8 cellular contexts compared by ENCODE assay signal in genomic region chr2:230222829-230223228, GRCh38. TPM values are rescaled to one million over a fixed set of nuclear protein-coding genes. Genes with fewer than 3 reads are reported as not detected.
DNase-seq lines count a peak whose midpoint lies in the region; ATAC-seq and TF ChIP-seq lines count a peak whose summit lies in the region.
"Not testable (repeated sequence)": the region's sequence is repeated elsewhere in the genome, so short reads cannot be mapped to it uniquely, and the experiment has no call there.

No MANE protein-coding gene starts in this region.

- not testable (repeated sequence) for H3K9me3 Mint-ChIP-seq in activated CD8-positive, alpha-beta T cell treated with anti-CD3 and anti-CD28 coated beads for 36 hours; naive B cell; type B pancreatic cell

- DNase-seq in ELF-1 (ENCODE audit: low read depth, low spot score) (peak; percentile 38), MV-4-11 (lab: John Stamatoyannopoulos, UW) (peak; percentile 15), SIG-M5 treated with dmso at 0.1 percent for 504 hours (lab: John Stamatoyannopoulos, UW; ENCODE audit: unreplicated experiment) (peak; percentile 23), amniotic epithelial cell (ENCODE audit: low read depth) (peak; percentile 61), epithelial cell of prostate (ENCODE audit: low read depth, low spot score) (peak; percentile 71)
- DNase-seq in activated CD8-positive, alpha-beta T cell treated with anti-CD3 and anti-CD28 coated beads for 36 hours; naive B cell; type B pancreatic cell (ENCODE audit: extremely low spot score, unreplicated experiment): not testable (repeated sequence)

- POLR2A ChIA-PET in activated CD8-positive, alpha-beta T cell treated with anti-CD3 and anti-CD28 coated beads for 36 hours (lab: Charles Lee), result interaction anchor here (0.7 kb wide), 1 partner anchor 79 kb away, joined by 3 read pairs; no protein-coding TSS in a partner anchor

- intact Hi-C loops in activated CD8-positive, alpha-beta T cell treated with anti-CD3 and anti-CD28 coated beads for 36 hours (cut with micrococcal nuclease), result loop anchor here (10.0 kb wide), 1 partner anchor 222 kb away; no protein-coding TSS in a partner anchor

- not testable (repeated sequence) for TF ChIP-seq CTCF in activated CD8-positive, alpha-beta T cell treated with anti-CD3 and anti-CD28 coated beads for 36 hours (IDR thresholded peaks at IDR 0.05); type B pancreatic cell (conservative IDR thresholded peaks at IDR 0.05)

- CTCF ChIA-PET in activated CD8-positive, alpha-beta T cell treated with anti-CD3 and anti-CD28 coated beads for 36 hours (lab: Charles Lee), result not testable (repeated sequence)

- H3K4me3 Mint-ChIP-seq in activated CD8-positive, alpha-beta T cell treated with anti-CD3 and anti-CD28 coated beads for 36 hours, result not testable (repeated sequence)
- H3K4me3 Mint-ChIP-seq in naive B cell (peak overlapping the region in 3 of 8 donors; percentile 45 to 97 (median 92)), type B pancreatic cell (peak overlapping the region; percentile 68)

- H3K27ac Mint-ChIP-seq in activated CD8-positive, alpha-beta T cell treated with anti-CD3 and anti-CD28 coated beads for 36 hours, result peak overlapping the region; percentile 30
- H3K27ac Mint-ChIP-seq in naive B cell, result peak overlapping the region; percentile 49 to 99 (median 93)
- H3K27ac Mint-ChIP-seq in type B pancreatic cell, result peak overlapping the region; percentile 92

- not testable (repeated sequence) for H3K27me3 Mint-ChIP-seq in activated CD8-positive, alpha-beta T cell treated with anti-CD3 and anti-CD28 coated beads for 36 hours; naive B cell; type B pancreatic cell

- ATAC-seq in activated CD8-positive, alpha-beta T cell treated with anti-CD3 and anti-CD28 coated beads for 36 hours; naive B cell (ENCODE audit: low read depth in 2 of 2): not testable (repeated sequence)

- H3K36me3 Mint-ChIP-seq in activated CD8-positive, alpha-beta T cell treated with anti-CD3 and anti-CD28 coated beads for 36 hours (ENCODE audit: low read depth), result peaks cover 33% of the 10 kb centered on the region
- not testable (repeated sequence) for H3K36me3 Mint-ChIP-seq in naive B cell, type B pancreatic cell

- peak overlapping the region; percentile 20 for H3K27ac ChIP-seq in epithelial cell of prostate

- peaks cover 52% of the 10 kb centered on the region for H3K4me1 Mint-ChIP-seq in activated CD8-positive, alpha-beta T cell treated with anti-CD3 and anti-CD28 coated beads for 36 hours (ENCODE audit: low read depth)
- H3K4me1 Mint-ChIP-seq in naive B cell (peaks cover 61 to 86% (median 80%) of the 10 kb centered on the region in 3 donors), type B pancreatic cell (ENCODE audit: unreplicated experiment) (peaks cover 17% of the 10 kb centered on the region)

RNA-seq across cellular contexts. Expression of gene SP140, which starts 2.7 kb away (rescaled TPM):
- 10 to 100 TPM; 78.1 to 78.3 TPM for total RNA-seq in activated CD8-positive, alpha-beta T cell treated with anti-CD3 and anti-CD28 coated beads for 36 hours
- 10 to 100 TPM; 65.4 to 95.3 (median 76.7) TPM for polyA plus RNA-seq in naive B cell (ENCODE audit: low read depth in 6 of 6)
- 0.97 and 1.00 TPM in 2 replicates for total RNA-seq in type B pancreatic cell (ENCODE audit: low replicate concordance)

RNA-seq across cellular contexts. Expression of gene SP110, which starts 3.0 kb away (rescaled TPM):
- 10 to 100 TPM; 67.0 to 69.4 TPM for total RNA-seq in activated CD8-positive, alpha-beta T cell treated with anti-CD3 and anti-CD28 coated beads for 36 hours
- polyA plus RNA-seq in naive B cell (ENCODE audit: low read depth in 6 of 6), result 100 to 1,000 TPM; 136 to 237 (median 203) TPM
- 8.6 and 15.4 TPM in 2 replicates for total RNA-seq in type B pancreatic cell (ENCODE audit: low replicate concordance)

Comparison
In these comparisons a context has a peak if more than half of its experiments do, and no peak if none do; other contexts are left out.
1. H3K27ac Mint-ChIP-seq: peak in every context shown above with its lines; median percentile 93 in naive B cell; 92 in type B pancreatic cell; 30 in activated CD8-positive, alpha-beta T cell treated with anti-CD3 and anti-CD28 coated beads for 36 hours.
2. RNA of gene SP140, which starts 2.7 kb away (total RNA-seq): 78.1 to 78.3 TPM in activated CD8-positive, alpha-beta T cell treated with anti-CD3 and anti-CD28 coated beads for 36 hours; 0.97 to 1.00 TPM in type B pancreatic cell; every median in the first group is over 10 times any median in the second.